10 cellular contexts compared by ENCODE assay signal in the genomic region with DNA sequence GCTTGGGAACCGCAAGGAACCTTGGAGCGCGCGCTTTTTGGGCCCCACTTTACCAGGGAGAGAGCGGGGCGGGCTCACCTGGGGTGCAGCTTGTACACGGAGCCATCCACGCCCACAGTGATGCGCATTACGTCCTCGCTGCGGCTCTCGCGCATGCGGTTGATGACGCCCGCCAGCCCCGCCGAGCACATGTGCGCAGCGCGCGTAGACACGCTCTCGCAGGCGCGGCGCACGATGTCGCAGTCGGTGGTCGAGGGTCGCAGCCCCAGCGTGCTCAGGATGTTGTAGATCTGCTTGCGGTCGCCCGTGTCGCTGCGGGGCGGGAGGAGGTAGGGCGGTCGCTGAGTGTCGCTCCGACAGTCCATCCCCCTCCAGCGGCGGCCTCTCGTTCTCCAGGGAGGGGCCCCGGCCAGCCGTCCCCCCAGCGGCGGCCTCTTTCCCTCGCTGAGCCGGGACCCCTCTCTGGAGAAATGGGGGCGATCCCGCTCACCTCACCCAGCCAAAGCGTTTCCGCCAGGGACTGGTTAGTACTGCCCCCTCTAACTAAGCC. TPM values are rescaled to one million over a fixed set of nuclear protein-coding genes. Genes with fewer than 3 reads are reported as not detected.
DNase-seq lines count a peak whose midpoint lies in the region; ATAC-seq, FAIRE-seq and TF ChIP-seq lines count a peak whose summit lies in the region.
"Had no signal": no experiment of that assay in that cellular context is flagged by ENCODE, and none has a peak within 500 bp of the region (broad histone marks: within the 10 kb centered on the region; RNA-seq: fewer than 3 reads in every experiment).

No MANE protein-coding gene starts in this region.

- H3K27ac ChIP-seq in endothelial cell of umbilical vein (ENCODE audit: insufficient read depth, low read depth, low read length) (no peak overlapping the region), neural progenitor cell (no peak overlapping the region), suprapubic skin (no peak overlapping the region)
- H3K27ac ChIP-seq: SJCRH30 had no signal

- intact Hi-C loops in activated CD8-positive, alpha-beta T cell treated with anti-CD3 and anti-CD28 coated beads for 36 hours (cut with micrococcal nuclease), result no loop called here
- intact Hi-C loops in endothelial cell of umbilical vein (cut with micrococcal nuclease), result no loop called here

- H3K36me3 Mint-ChIP-seq in activated CD8-positive, alpha-beta T cell treated with anti-CD3 and anti-CD28 coated beads for 36 hours (ENCODE audit: low read depth), result no peaks in the 10 kb centered on the region
- no peaks in the 10 kb centered on the region for H3K36me3 Mint-ChIP-seq in neural progenitor cell

- CTCF ChIA-PET in activated CD8-positive, alpha-beta T cell treated with anti-CD3 and anti-CD28 coated beads for 36 hours (lab: Charles Lee), result no interaction called here
- CTCF ChIA-PET in endothelial cell of umbilical vein (lab: Charles Lee), result interaction anchor here (1.1 kb wide), 1 partner anchor 106 kb away, joined by 3 read pairs; no protein-coding TSS in a partner anchor

- peak overlapping the region; percentile 39 for H3K4me3 ChIP-seq in AG09309 (ENCODE audit: control insufficient read depth, low read depth, low read length)
- peak overlapping the region in 1 of 3 experiments; percentile 17 for H3K4me3 ChIP-seq in endothelial cell of umbilical vein (replicated peaks in 1 of 3; ENCODE audit: insufficient read depth in 1 of 3, low read depth in 1 of 3, low read length in 3 of 3)
- H3K4me3 ChIP-seq in neural progenitor cell, result peak overlapping the region; percentile 46
- H3K4me3 ChIP-seq in suprapubic skin, result peak overlapping the region; percentile 45
- H3K4me3 ChIP-seq: SJCRH30 had no signal

- H2AFZ ChIP-seq in endothelial cell of umbilical vein (ENCODE audit: low read depth, low read length) (peak overlapping the region; percentile 15), neural progenitor cell (replicated peaks) (peak overlapping the region; percentile 69)

- H3K9me3 Mint-ChIP-seq in activated CD8-positive, alpha-beta T cell treated with anti-CD3 and anti-CD28 coated beads for 36 hours, result no peaks in the 10 kb centered on the region
- H3K9me3 Mint-ChIP-seq in neural progenitor cell, result no peaks in the 10 kb centered on the region

- peaks cover 29% of the 10 kb centered on the region in 2 experiments for H3K27me3 ChIP-seq in endothelial cell of umbilical vein (ENCODE audit: control insufficient read depth in 2 of 2, insufficient read depth in 2 of 2, low read length in 2 of 2)
- H3K27me3 ChIP-seq in neural progenitor cell, result peaks cover 49% of the 10 kb centered on the region
- no peaks in the 10 kb centered on the region for H3K27me3 ChIP-seq in suprapubic skin
- H3K27me3 ChIP-seq: SJCRH30 had no signal

- H3K27ac Mint-ChIP-seq in activated CD8-positive, alpha-beta T cell treated with anti-CD3 and anti-CD28 coated beads for 36 hours, result peak overlapping the region; percentile 66
- no peak overlapping the region for H3K27ac Mint-ChIP-seq in neural progenitor cell

- dilution Hi-C loops in endothelial cell of umbilical vein (cut with MboI; ENCODE audit: extremely low pct_ligation_motif_present, low sequenced_read_pairs), result no loop called here

- POLR2A ChIA-PET in activated CD8-positive, alpha-beta T cell treated with anti-CD3 and anti-CD28 coated beads for 36 hours (lab: Charles Lee), result no interaction called here
- POLR2A ChIA-PET in endothelial cell of umbilical vein (lab: Charles Lee), result no interaction called here

- peak overlapping the region; percentile 69 for H3K4me3 Mint-ChIP-seq in activated CD8-positive, alpha-beta T cell treated with anti-CD3 and anti-CD28 coated beads for 36 hours
- H3K4me3 Mint-ChIP-seq in neural progenitor cell, result peak overlapping the region; percentile 80

- peaks cover 8% of the 10 kb centered on the region for H3F3A ChIP-seq in neural progenitor cell (ENCODE audit: low read depth)

- TF ChIP-seq POLR2A in endothelial cell of umbilical vein (IDR thresholded peaks at IDR 0.05; ENCODE audit: low read depth, low read length), result no peak
- TF ChIP-seq POLR2A in suprapubic skin (IDR thresholded peaks at IDR 0.05), result no peak

- ATAC-seq in activated CD8-positive, alpha-beta T cell treated with anti-CD3 and anti-CD28 coated beads for 36 hours, result peak; percentile 58
- no peak for ATAC-seq in GM18502 (IDR thresholded peaks at IDR 0.05; ENCODE audit: poor library complexity, unreplicated experiment)

- no peaks in the 10 kb centered on the region for H4K20me1 ChIP-seq in endothelial cell of umbilical vein (replicated peaks; ENCODE audit: control insufficient read depth, extremely low read depth, insufficient read depth, low read length)
- no peaks in the 10 kb centered on the region for H4K20me1 ChIP-seq in neural progenitor cell (ENCODE audit: low read depth)

- FAIRE-seq in endothelial cell of umbilical vein (lab: Jason Lieb, UNC), result no peak

- H3K4me1 Mint-ChIP-seq in activated CD8-positive, alpha-beta T cell treated with anti-CD3 and anti-CD28 coated beads for 36 hours (ENCODE audit: low read depth), result peaks cover 10% of the 10 kb centered on the region
- peaks cover 14% of the 10 kb centered on the region for H3K4me1 Mint-ChIP-seq in neural progenitor cell

- TF ChIP-seq EP300 in suprapubic skin (IDR thresholded peaks at IDR 0.05), result no peak

- TF ChIP-seq CTCF in AG09309 (IDR thresholded peaks at IDR 0.05; ENCODE audit: control insufficient read depth, insufficient read depth, low read depth, low read length, missing control alignments), result no peak
- TF ChIP-seq CTCF in activated CD8-positive, alpha-beta T cell treated with anti-CD3 and anti-CD28 coated beads for 36 hours (IDR thresholded peaks at IDR 0.05), result no peak
- no peak for TF ChIP-seq CTCF in endothelial cell of umbilical vein (IDR thresholded peaks at IDR 0.05; ENCODE audit: extremely low read depth in 1 of 2, insufficient read depth in 1 of 2, low read depth in 1 of 2, low read length in 2 of 2)
- no peak for TF ChIP-seq CTCF in neural progenitor cell (IDR thresholded peaks at IDR 0.05)
- no peak for TF ChIP-seq CTCF in suprapubic skin (IDR thresholded peaks at IDR 0.05)

- H3K4me1 ChIP-seq in endothelial cell of umbilical vein (ENCODE audit: control insufficient read depth, extremely low read depth, insufficient read depth, low read length) (no peaks in the 10 kb centered on the region), neural progenitor cell (peaks cover 17% of the 10 kb centered on the region), suprapubic skin (peaks cover 15% of the 10 kb centered on the region)

- H3K9me3 ChIP-seq in endothelial cell of umbilical vein (replicated peaks; ENCODE audit: control insufficient read depth, insufficient read depth, low read length) (no peaks in the 10 kb centered on the region), neural progenitor cell (ENCODE audit: low read depth) (no peaks in the 10 kb centered on the region), suprapubic skin (no peaks in the 10 kb centered on the region)
- H3K9me3 ChIP-seq: Caco-2, SJCRH30 had no signal

- H3K36me3 ChIP-seq in endothelial cell of umbilical vein (ENCODE audit: control insufficient read depth in 2 of 2, extremely low read depth in 1 of 2, insufficient read depth in 2 of 2, low read length in 2 of 2) (no peaks in the 10 kb centered on the region), neural progenitor cell (no peaks in the 10 kb centered on the region), suprapubic skin (no peaks in the 10 kb centered on the region)
- H3K36me3 ChIP-seq: SJCRH30 had no signal

- H3K27me3 Mint-ChIP-seq in activated CD8-positive, alpha-beta T cell treated with anti-CD3 and anti-CD28 coated beads for 36 hours, result no peaks in the 10 kb centered on the region
- peaks cover 13% of the 10 kb centered on the region for H3K27me3 Mint-ChIP-seq in neural progenitor cell (ENCODE audit: insufficient read depth, low read depth)

- no peak for DNase-seq in AG09309 (ENCODE audit: low read depth)
- DNase-seq in activated CD8-positive, alpha-beta T cell treated with anti-CD3 and anti-CD28 coated beads for 36 hours, result peak; percentile 75
- no peak for DNase-seq in endothelial cell of umbilical vein (ENCODE audit: low read depth, low spot score)
- DNase-seq in neural progenitor cell (ENCODE audit: low spot score), result peak; percentile 61
- DNase-seq in suprapubic skin (ENCODE audit: low spot score in 2 of 2), result peak in 1 of 2 donors; percentile 65
- no peak for DNase-seq in HT-29 (ENCODE audit: low spot score)
- no peak for DNase-seq in DMS114 treated with DMSO at 0.1 percent for 48 hours (lab: John Stamatoyannopoulos, UW; ENCODE audit: unreplicated experiment)

- no peak overlapping the region for H3K9ac ChIP-seq in endothelial cell of umbilical vein (replicated peaks; ENCODE audit: extremely low read depth, insufficient read depth, low read length)
- H3K9ac ChIP-seq in neural progenitor cell, result no peak overlapping the region

- WGBS in suprapubic skin, result 53% methylated on average over 12 of the region's 57 CpGs

- BruUV-seq in endothelial cell of umbilical vein (replicated peaks; lab: Mats Ljungman, UMichigan), result no TSS peak

- H3K79me2 ChIP-seq in endothelial cell of umbilical vein (ENCODE audit: control insufficient read depth, insufficient read depth, low read length), result no peaks in the 10 kb centered on the region
- H3K79me2 ChIP-seq in neural progenitor cell (ENCODE audit: low read depth), result no peaks in the 10 kb centered on the region

- peak overlapping the region; percentile 5 for H3K4me2 ChIP-seq in endothelial cell of umbilical vein (ENCODE audit: insufficient read depth, low read length)
- H3K4me2 ChIP-seq in neural progenitor cell, result peak overlapping the region; percentile 84

- no peaks in the 10 kb centered on the region for H3K9me1 ChIP-seq in endothelial cell of umbilical vein (replicated peaks; ENCODE audit: control insufficient read depth, extremely low read depth, insufficient read depth, low read length)

RNA-seq across cellular contexts. Expression of a gene that starts 4.4 kb away (rescaled TPM):
- total RNA-seq in activated CD8-positive, alpha-beta T cell treated with anti-CD3 and anti-CD28 coated beads for 36 hours, result not detected
- total RNA-seq in endothelial cell of umbilical vein (not detected in 2 replicates), neural progenitor cell (ENCODE audit: low replicate concordance) (not detected in 2 replicates), suprapubic skin (not detected)
- polyA plus RNA-seq in endothelial cell of umbilical vein, result not detected in 2 replicates
- not detected in 2 replicates for polyA plus RNA-seq in endothelial cell of umbilical vein (2011; cell fraction: cytosol; rRNA removed)
- polyA plus RNA-seq in endothelial cell of umbilical vein (2011; cell fraction: nucleus; rRNA removed), result 0.63 TPM in 1 of 2 replicates, not detected in the other
- polyA plus RNA-seq in endothelial cell of umbilical vein (2012), result not detected in 2 replicates
- polyA minus RNA-seq in endothelial cell of umbilical vein, result not detected in 2 replicates
- not detected for polyA minus RNA-seq in endothelial cell of umbilical vein (2011; cell fraction: cytosol; rRNA and poly(A)+ RNA removed)
- polyA minus RNA-seq in endothelial cell of umbilical vein (2011; cell fraction: nucleus; rRNA and poly(A)+ RNA removed), result not detected in 2 replicates
- not detected in 2 replicates for total RNA-seq in HT-29 (2014; rRNA removed; shearing (Covaris generic))
- total RNA-seq: SJCRH30 had no signal

RNA-seq across cellular contexts. Expression of a gene that starts 22.1 kb away (rescaled TPM):
- 100 to 1,000 TPM; 243 to 251 TPM for total RNA-seq in activated CD8-positive, alpha-beta T cell treated with anti-CD3 and anti-CD28 coated beads for 36 hours
- total RNA-seq in endothelial cell of umbilical vein, result 96.5 and 106 TPM in 2 replicates
- 122 and 137 TPM in 2 replicates for polyA plus RNA-seq in endothelial cell of umbilical vein
- 132 and 139 TPM in 2 replicates for polyA plus RNA-seq in endothelial cell of umbilical vein (2011; cell fraction: cytosol; rRNA removed)
- 102 and 114 TPM in 2 replicates for polyA plus RNA-seq in endothelial cell of umbilical vein (2011; cell fraction: nucleus; rRNA removed)
- 91.2 and 106 TPM in 2 replicates for polyA plus RNA-seq in endothelial cell of umbilical vein (2012)
- 60.7 and 69.0 TPM in 2 replicates for polyA minus RNA-seq in endothelial cell of umbilical vein
- polyA minus RNA-seq in endothelial cell of umbilical vein (2011; cell fraction: cytosol; rRNA and poly(A)+ RNA removed), result 89.7 TPM
- 27.3 and 32.8 TPM in 2 replicates for polyA minus RNA-seq in endothelial cell of umbilical vein (2011; cell fraction: nucleus; rRNA and poly(A)+ RNA removed)
- total RNA-seq in neural progenitor cell (ENCODE audit: low replicate concordance), result 126 and 232 TPM in 2 replicates
- 10 to 100 TPM; 58.7 to 80.5 (median 66.1) TPM for total RNA-seq in suprapubic skin
- 258 and 277 TPM in 2 replicates for total RNA-seq in HT-29 (2014; rRNA removed; shearing (Covaris generic))

RNA-seq across cellular contexts. Expression of a gene that starts 41.3 kb away (rescaled TPM):
- 10 to 100 TPM; 29.1 to 30.4 TPM for total RNA-seq in activated CD8-positive, alpha-beta T cell treated with anti-CD3 and anti-CD28 coated beads for 36 hours
- 47.7 and 48.0 TPM in 2 replicates for total RNA-seq in endothelial cell of umbilical vein
- polyA plus RNA-seq in endothelial cell of umbilical vein, result 20.6 and 23.2 TPM in 2 replicates
- polyA plus RNA-seq in endothelial cell of umbilical vein (2011; cell fraction: cytosol; rRNA removed), result 20.3 and 22.0 TPM in 2 replicates
- polyA plus RNA-seq in endothelial cell of umbilical vein (2011; cell fraction: nucleus; rRNA removed), result 50.0 and 55.5 TPM in 2 replicates
- polyA plus RNA-seq in endothelial cell of umbilical vein (2012), result 59.1 and 107 TPM in 2 replicates
- polyA minus RNA-seq in endothelial cell of umbilical vein, result 15.0 and 22.1 TPM in 2 replicates
- not detected for polyA minus RNA-seq in endothelial cell of umbilical vein (2011; cell fraction: cytosol; rRNA and poly(A)+ RNA removed)
- 9.6 and 14.7 TPM in 2 replicates for polyA minus RNA-seq in endothelial cell of umbilical vein (2011; cell fraction: nucleus; rRNA and poly(A)+ RNA removed)
- 4.5 and 16.7 TPM in 2 replicates for total RNA-seq in neural progenitor cell (ENCODE audit: low replicate concordance)
- 10 to 100 TPM; 24.3 to 74.0 (median 43.3) TPM for total RNA-seq in suprapubic skin
- total RNA-seq in HT-29 (2014; rRNA removed; shearing (Covaris generic)), result not detected in 2 replicates

RNA-seq across cellular contexts. Expression of a gene that starts 43.7 kb away (rescaled TPM):
- total RNA-seq in activated CD8-positive, alpha-beta T cell treated with anti-CD3 and anti-CD28 coated beads for 36 hours, result 1 to 10 TPM; 2.1 to 2.6 TPM
- total RNA-seq in endothelial cell of umbilical vein (0.32 and 0.51 TPM in 2 replicates), neural progenitor cell (ENCODE audit: low replicate concordance) (0.15 TPM in 1 of 2 replicates, not detected in the other), suprapubic skin (under 1 TPM in 1 of 4 donors, not detected in 3; 0.52 TPM)
- polyA plus RNA-seq in endothelial cell of umbilical vein, result 0.13 and 0.17 TPM in 2 replicates
- 0.08 and 0.13 TPM in 2 replicates for polyA plus RNA-seq in endothelial cell of umbilical vein (2011; cell fraction: cytosol; rRNA removed)
- 0.09 TPM in 1 of 2 replicates, not detected in the other for polyA plus RNA-seq in endothelial cell of umbilical vein (2011; cell fraction: nucleus; rRNA removed)
- 0.21 TPM in 1 of 2 replicates, not detected in the other for polyA plus RNA-seq in endothelial cell of umbilical vein (2012)
- 0.15 TPM in 1 of 2 replicates, not detected in the other for polyA minus RNA-seq in endothelial cell of umbilical vein
- polyA minus RNA-seq in endothelial cell of umbilical vein (2011; cell fraction: cytosol; rRNA and poly(A)+ RNA removed), result not detected
- polyA minus RNA-seq in endothelial cell of umbilical vein (2011; cell fraction: nucleus; rRNA and poly(A)+ RNA removed), result not detected in 2 replicates
- not detected in 2 replicates for total RNA-seq in HT-29 (2014; rRNA removed; shearing (Covaris generic))
- total RNA-seq: Caco-2, SJCRH30 had no signal

RNA-seq across cellular contexts. Expression of a gene that starts 55.3 kb away (rescaled TPM):
- total RNA-seq in activated CD8-positive, alpha-beta T cell treated with anti-CD3 and anti-CD28 coated beads for 36 hours, result 10 to 100 TPM; 49.3 to 50.9 TPM
- 117 and 120 TPM in 2 replicates for total RNA-seq in endothelial cell of umbilical vein
- 110 and 117 TPM in 2 replicates for polyA plus RNA-seq in endothelial cell of umbilical vein
- polyA plus RNA-seq in endothelial cell of umbilical vein (2011; cell fraction: cytosol; rRNA removed), result 101 and 119 TPM in 2 replicates
- polyA plus RNA-seq in endothelial cell of umbilical vein (2011; cell fraction: nucleus; rRNA removed), result 99.2 and 100 TPM in 2 replicates
- 83.2 and 99.3 TPM in 2 replicates for polyA plus RNA-seq in endothelial cell of umbilical vein (2012)
- polyA minus RNA-seq in endothelial cell of umbilical vein, result 113 and 118 TPM in 2 replicates
- 37.5 TPM for polyA minus RNA-seq in endothelial cell of umbilical vein (2011; cell fraction: cytosol; rRNA and poly(A)+ RNA removed)
- polyA minus RNA-seq in endothelial cell of umbilical vein (2011; cell fraction: nucleus; rRNA and poly(A)+ RNA removed), result 47.4 and 58.9 TPM in 2 replicates
- total RNA-seq in neural progenitor cell (ENCODE audit: low replicate concordance), result 43.8 and 69.2 TPM in 2 replicates
- 10 to 100 TPM; 40.6 to 52.1 (median 43.5) TPM for total RNA-seq in suprapubic skin
- total RNA-seq in HT-29 (2014; rRNA removed; shearing (Covaris generic)), result 127 and 138 TPM in 2 replicates

Comparison
In these comparisons a context has a peak if more than half of its experiments do, and no peak if none do; other contexts are left out.
1. DNase-seq: peak in activated CD8-positive, alpha-beta T cell treated with anti-CD3 and anti-CD28 coated beads for 36 hours (single experiment) and neural progenitor cell (single experiment); none in AG09309 (single experiment), endothelial cell of umbilical vein (single experiment), HT-29 (single experiment) and DMS114 treated with DMSO at 0.1 percent for 48 hours (single experiment).